21 cellular contexts compared by ENCODE assay signal in the genomic region with DNA sequence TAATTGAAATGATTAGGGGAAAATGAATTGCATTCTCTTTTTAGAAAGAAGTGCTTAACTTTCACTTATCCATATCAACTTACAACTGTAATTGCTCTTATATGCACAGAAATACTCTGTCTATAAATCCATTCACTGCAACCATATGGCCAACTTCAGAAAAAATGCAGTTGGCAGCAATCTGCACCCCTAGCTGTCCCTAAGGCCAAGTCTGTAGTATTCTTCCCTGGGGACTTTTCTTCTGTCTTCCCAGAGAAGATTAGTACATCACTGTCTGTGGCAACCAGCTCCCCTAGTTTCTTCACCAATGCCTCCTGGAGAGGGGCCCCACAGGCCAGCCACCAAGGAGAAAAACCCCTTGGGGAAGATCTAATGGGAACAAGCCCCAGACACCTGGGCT.
"Had no signal": no experiment of that assay in that cellular context is flagged by ENCODE, and none has a peak within 500 bp of the region (broad histone marks: within the 10 kb centered on the region; RNA-seq: fewer than 3 reads in every experiment).

No MANE protein-coding gene starts in this region.

- H3K4me1 ChIP-seq: spleen had no signal

- ATAC-seq: stimulated activated naive CD8-positive, alpha-beta T cell treated with anti-CD3 and anti-CD28 coated beads, Interleukin-15, Interleukin-2, amounts not matched to agents 100 U/mL and 50 U/mL, for 24 hours had no signal

- DNase-seq: activated B cell treated with CpG ODN at 0.5 μM for 24 hours; activated CD4-positive, alpha-beta memory T cell treated with anti-CD3 and anti-CD28 coated beads for 36 hours; activated CD4-positive, alpha-beta T cell treated with anti-CD3 and anti-CD28 coated beads for 4 hours; activated naive CD4-positive, alpha-beta T cell; activated naive CD8-positive, alpha-beta T cell treated with anti-CD3 and anti-CD28 coated beads for 36 hours; activated T-cell treated with anti-CD3 and anti-CD28 coated beads for 4 hours; amniotic stem cell; dermis blood vessel endothelial cell; effector memory CD4-positive, alpha-beta T cell; hippocampal formation; posterior cingulate gyrus; spleen; stimulated activated naive CD8-positive, alpha-beta T cell treated with anti-CD3 and anti-CD28 coated beads, Interleukin-15, Interleukin-2, amounts not matched to agents 100 U/mL and 50 U/mL, for 24 hours; T-helper 9 cell; trophoblast cell had no signal

- H3K27ac ChIP-seq: cardiac muscle cell, esophagus muscularis mucosa, spleen, suprapubic skin, vagina had no signal

- H3K4me1 Mint-ChIP-seq: activated B cell treated with CpG ODN at 0.5 μM for 24 hours; activated naive CD8-positive, alpha-beta T cell treated with anti-CD3 and anti-CD28 coated beads for 36 hours had no signal

- H3K27ac Mint-ChIP-seq: activated B cell treated with CpG ODN at 0.5 μM for 24 hours; activated CD4-positive, alpha-beta memory T cell treated with anti-CD3 and anti-CD28 coated beads for 36 hours; activated naive CD8-positive, alpha-beta T cell treated with anti-CD3 and anti-CD28 coated beads for 36 hours; natural killer cell treated with Interleukin-12 subunit alpha and Interleukin-12 subunit beta and Interleukin-15 and Interleukin-18, amount 100 ng/mL, for 72 hours had no signal

- H3K9me3 Mint-ChIP-seq: activated B cell treated with CpG ODN at 0.5 μM for 24 hours; activated CD4-positive, alpha-beta memory T cell treated with anti-CD3 and anti-CD28 coated beads for 36 hours; activated naive CD8-positive, alpha-beta T cell treated with anti-CD3 and anti-CD28 coated beads for 36 hours; natural killer cell treated with Interleukin-12 subunit alpha and Interleukin-12 subunit beta and Interleukin-15 and Interleukin-18, amount 100 ng/mL, for 72 hours had no signal

- H3K36me3 Mint-ChIP-seq: activated CD4-positive, alpha-beta memory T cell treated with anti-CD3 and anti-CD28 coated beads for 36 hours; activated naive CD8-positive, alpha-beta T cell treated with anti-CD3 and anti-CD28 coated beads for 36 hours; natural killer cell treated with Interleukin-12 subunit alpha and Interleukin-12 subunit beta and Interleukin-15 and Interleukin-18, amount 100 ng/mL, for 72 hours had no signal

- H3K27me3 Mint-ChIP-seq: activated B cell treated with CpG ODN at 0.5 μM for 24 hours; activated CD4-positive, alpha-beta memory T cell treated with anti-CD3 and anti-CD28 coated beads for 36 hours; activated naive CD8-positive, alpha-beta T cell treated with anti-CD3 and anti-CD28 coated beads for 36 hours; natural killer cell treated with Interleukin-12 subunit alpha and Interleukin-12 subunit beta and Interleukin-15 and Interleukin-18, amount 100 ng/mL, for 72 hours had no signal

- H3K4me3 ChIP-seq: cardiac muscle cell, esophagus muscularis mucosa, lung, spleen, suprapubic skin, vagina had no signal

- H3K4me3 Mint-ChIP-seq: activated B cell treated with CpG ODN at 0.5 μM for 24 hours; activated CD4-positive, alpha-beta memory T cell treated with anti-CD3 and anti-CD28 coated beads for 36 hours; activated naive CD8-positive, alpha-beta T cell treated with anti-CD3 and anti-CD28 coated beads for 36 hours; natural killer cell treated with Interleukin-12 subunit alpha and Interleukin-12 subunit beta and Interleukin-15 and Interleukin-18, amount 100 ng/mL, for 72 hours had no signal

- H3K27me3 ChIP-seq: cardiac muscle cell, esophagus muscularis mucosa, spleen, suprapubic skin, vagina had no signal

- H3K9me3 ChIP-seq: esophagus muscularis mucosa, spleen, suprapubic skin, vagina had no signal
